In the genomic region with DNA sequence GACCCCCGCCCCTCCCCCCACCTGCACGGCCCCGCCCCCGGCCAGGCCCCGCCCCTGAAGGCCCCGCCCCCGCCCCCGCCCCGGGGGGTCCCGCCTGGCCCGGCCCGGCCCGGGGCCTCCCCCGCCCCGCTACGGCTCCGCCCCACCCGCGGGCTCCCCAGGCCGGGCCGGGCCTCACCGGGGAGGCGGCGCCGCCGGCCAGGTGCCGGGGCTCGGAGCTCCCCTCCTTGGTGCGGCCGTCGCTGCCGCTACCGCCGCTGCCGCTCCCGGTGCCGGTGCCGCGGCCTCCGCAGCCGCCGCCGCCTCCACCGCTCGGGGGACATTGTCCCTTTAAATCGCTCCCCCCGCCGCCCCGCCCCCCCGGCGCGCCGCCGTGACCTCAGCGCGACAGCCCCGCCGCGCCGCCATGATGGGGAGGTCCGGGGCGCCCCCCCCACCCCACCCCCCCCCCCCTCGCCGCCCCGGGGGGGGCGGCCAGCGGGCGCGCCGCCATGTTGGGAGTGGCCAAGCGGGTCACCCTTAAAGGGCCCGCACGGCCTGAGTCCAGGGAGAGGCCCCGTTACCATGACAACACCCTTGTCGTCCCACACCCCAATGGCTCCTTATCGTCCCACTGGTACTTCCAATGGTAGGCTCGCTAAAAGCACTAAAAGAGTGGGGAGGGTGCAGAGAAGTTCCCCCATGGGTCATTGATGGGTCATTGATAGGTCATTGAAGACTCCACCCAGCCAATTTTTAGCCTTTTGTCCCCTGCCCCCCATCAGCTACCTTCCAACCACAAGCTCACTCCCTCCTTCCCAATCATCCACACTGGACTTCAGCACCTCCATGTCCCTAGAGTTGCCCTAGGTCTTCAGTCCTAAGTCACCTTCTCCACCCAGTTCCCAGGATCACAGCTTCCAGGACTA, we compare ENCODE assay signal across 7 cellular contexts. TPM values are rescaled to one million over a fixed set of nuclear protein-coding genes. Genes with fewer than 3 reads are reported as not detected.
A peak's percentile ranks its signal among the peaks of the same experiment; 100 is the strongest.
DNase-seq lines count a peak whose midpoint lies in the region; ATAC-seq and TF ChIP-seq lines count a peak whose summit lies in the region.

A gene with protein sequence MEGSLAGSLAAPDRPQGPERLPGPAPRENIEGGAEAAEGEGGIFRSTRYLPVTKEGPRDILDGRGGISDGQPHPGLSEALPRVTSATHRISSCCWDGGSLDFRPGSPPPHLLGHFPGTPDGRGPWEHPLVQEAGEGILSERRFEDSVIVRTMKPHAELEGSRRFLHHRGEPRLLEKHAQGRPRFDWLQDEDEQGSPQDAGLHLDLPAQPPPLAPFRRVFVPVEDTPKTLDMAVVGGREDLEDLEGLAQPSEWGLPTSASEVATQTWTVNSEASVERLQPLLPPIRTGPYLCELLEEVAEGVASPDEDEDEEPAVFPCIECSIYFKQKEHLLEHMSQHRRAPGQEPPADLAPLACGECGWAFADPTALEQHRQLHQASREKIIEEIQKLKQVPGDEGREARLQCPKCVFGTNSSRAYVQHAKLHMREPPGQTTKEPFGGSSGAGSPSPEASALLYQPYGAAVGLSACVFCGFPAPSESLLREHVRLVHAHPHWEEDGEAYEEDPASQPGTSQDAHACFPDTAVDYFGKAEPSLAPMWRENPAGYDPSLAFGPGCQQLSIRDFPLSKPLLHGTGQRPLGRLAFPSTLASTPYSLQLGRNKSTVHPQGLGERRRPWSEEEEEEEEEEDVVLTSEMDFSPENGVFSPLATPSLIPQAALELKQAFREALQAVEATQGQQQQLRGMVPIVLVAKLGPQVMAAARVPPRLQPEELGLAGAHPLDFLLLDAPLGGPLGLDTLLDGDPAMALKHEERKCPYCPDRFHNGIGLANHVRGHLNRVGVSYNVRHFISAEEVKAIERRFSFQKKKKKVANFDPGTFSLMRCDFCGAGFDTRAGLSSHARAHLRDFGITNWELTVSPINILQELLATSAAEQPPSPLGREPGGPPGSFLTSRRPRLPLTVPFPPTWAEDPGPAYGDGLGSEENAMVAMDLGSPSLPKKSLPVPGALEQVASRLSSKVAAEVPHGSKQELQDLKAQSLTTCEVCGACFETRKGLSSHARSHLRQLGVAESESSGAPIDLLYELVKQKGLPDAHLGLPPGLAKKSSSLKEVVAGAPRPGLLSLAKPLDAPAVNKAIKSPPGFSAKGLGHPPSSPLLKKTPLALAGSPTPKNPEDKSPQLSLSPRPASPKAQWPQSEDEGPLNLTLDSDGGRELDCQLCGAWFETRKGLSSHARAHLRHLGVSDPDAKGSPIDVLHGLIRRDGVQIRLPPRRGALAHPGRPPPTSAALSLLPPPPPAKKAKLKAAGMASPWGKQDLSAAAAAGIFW (N-terminal part only) (minus strand): TSS at position 337 of the 908 bp plus-strand sequence. CDS start 1,649 bp downstream, outside the sequence.

- H3K4me3 ChIP-seq in GM12864 (ENCODE audit: low read depth, low read length) = peak within 1 kb of the TSS; percentile 58
- H3K4me3 ChIP-seq in SJSA1 = peak within 1 kb of the TSS; percentile 46
- H3K4me3 ChIP-seq in neutrophil (ENCODE audit: low read depth in 1 of 2, low read length in 1 of 2) = peak within 1 kb of the TSS; percentile 58 to 62

- peaks cover 16% of the 10 kb centered on the region for H3K4me1 ChIP-seq in SJSA1 (replicated peaks)
- H3K4me1 ChIP-seq in neutrophil (ENCODE audit: control insufficient read depth in 1 of 2, insufficient read depth in 1 of 2, low read depth in 1 of 2, low read length in 1 of 2) = peaks cover 35 to 42% of the 10 kb centered on the region in 2 experiments

- peak; percentile 59 for ATAC-seq in HG03432 (IDR thresholded peaks at IDR 0.05; ENCODE audit: unreplicated experiment)

- peaks cover 7% of the 10 kb centered on the region for H3K27me3 ChIP-seq in SJSA1 (replicated peaks)
- no peaks in the 10 kb centered on the region for H3K27me3 ChIP-seq in neutrophil

- H3K27ac ChIP-seq in SJSA1 = no peak within 1 kb of the TSS
- peak within 1 kb of the TSS; percentile 92 for H3K27ac ChIP-seq in neutrophil

- DNase-seq in GM12864 (ENCODE audit: low read depth) (no peak), SJSA1 (ENCODE audit: low read depth in 1 of 2, low spot score in 2 of 2) (peak; percentile 35 to 85), germinal center (ENCODE audit: low spot score) (peak; percentile 86), stromal cell of bone marrow (ENCODE audit: low read depth) (peak; percentile 57)
- peak; percentile 87 for DNase-seq in activated naive CD4-positive, alpha-beta T cell treated with Interleukin-2 at 50 U/mL for 16 hours

- H3K9me3 ChIP-seq in SJSA1 (replicated peaks) = no peaks in the 10 kb centered on the region
- no peaks in the 10 kb centered on the region for H3K9me3 ChIP-seq in neutrophil

- no peaks in the 10 kb centered on the region for H3K36me3 ChIP-seq in SJSA1
- H3K36me3 ChIP-seq in neutrophil = peaks cover 49% of the 10 kb centered on the region

- TF ChIP-seq CTCF in GM12864 (IDR thresholded peaks at IDR 0.05; ENCODE audit: low read depth, low read length, missing control alignments) (no peak), neutrophil (IDR thresholded peaks at IDR 0.05) (no peak)

RNA-seq across cellular contexts. Expression of the gene that starts here (rescaled TPM):
- total RNA-seq in SJSA1 (2014; rRNA removed; shearing (Covaris generic)) = 11.6 and 13.5 TPM in 2 replicates
